Comparison of ENCODE assay signal across 8 cellular contexts in the genomic region with DNA sequence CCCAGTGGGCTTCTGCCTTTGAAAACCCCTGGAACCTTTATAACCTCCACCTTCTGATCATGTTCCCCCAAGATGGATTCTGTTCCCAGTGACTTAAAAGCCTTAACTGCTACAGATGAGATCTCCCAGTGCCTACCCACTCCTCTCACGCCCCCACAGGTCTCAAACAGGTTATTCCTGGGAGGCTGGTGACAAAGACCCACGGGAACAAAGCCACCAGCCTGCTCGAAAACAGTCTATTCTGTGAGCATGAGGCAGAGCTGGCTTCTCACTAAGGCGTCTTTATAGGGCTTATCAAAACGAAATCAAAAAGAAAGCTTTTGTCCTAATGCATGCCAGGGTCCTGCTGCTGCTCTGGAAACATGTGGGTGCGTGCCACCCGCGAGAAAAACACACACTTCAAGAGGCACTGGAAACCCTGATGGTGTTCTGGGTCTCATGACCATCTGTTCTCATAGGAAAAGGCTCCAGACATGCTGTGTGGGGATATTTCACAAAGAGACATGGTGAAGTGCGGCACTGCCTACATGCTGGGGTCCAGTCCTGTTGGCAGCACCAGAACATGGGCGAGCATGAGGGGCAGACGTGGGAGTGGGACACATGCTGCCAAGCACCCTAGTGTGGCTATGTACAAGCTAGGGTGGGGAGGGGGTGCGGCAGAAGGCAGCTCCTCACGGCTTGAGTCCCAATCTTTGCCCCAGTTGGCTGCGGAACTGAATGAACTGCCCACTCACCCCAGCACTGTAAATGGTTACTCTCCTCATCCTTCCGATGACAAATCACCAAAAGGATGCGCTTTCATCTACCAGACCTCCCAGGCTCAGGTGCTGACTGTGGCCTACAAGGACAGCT. TPM values are rescaled to one million over a fixed set of nuclear protein-coding genes. Genes with fewer than 3 reads are reported as not detected.
DNase-seq lines count a peak whose midpoint lies in the region; ATAC-seq, FAIRE-seq and TF ChIP-seq lines count a peak whose summit lies in the region.

No MANE protein-coding gene starts in this region.

- peak overlapping the region; percentile 85 for H3K9ac ChIP-seq in HUES6 (ENCODE audit: low read length)

- peaks cover 46% of the 10 kb centered on the region for H3K36me3 Mint-ChIP-seq in activated CD8-positive, alpha-beta T cell treated with anti-CD3 and anti-CD28 coated beads for 36 hours (ENCODE audit: low read depth)

- POLR2A ChIA-PET in activated CD8-positive, alpha-beta T cell treated with anti-CD3 and anti-CD28 coated beads for 36 hours (lab: Charles Lee) = interaction anchor here (0.6 to 4.4 kb wide), 14 partner anchors 9 to 89 kb away, joined by 3 to 18 read pairs (median 4); partner anchors contain the start of gene SDCBP2

- FAIRE-seq in small intestine (lab: Jason Lieb, UNC) = no peak

- CTCF ChIA-PET in activated CD8-positive, alpha-beta T cell treated with anti-CD3 and anti-CD28 coated beads for 36 hours (lab: Charles Lee) = interaction anchor here (1.0 to 2.1 kb wide), 7 partner anchors 8 to 78 kb away, joined by 3 to 12 read pairs (median 4); no protein-coding TSS in a partner anchor

- H3K27ac ChIP-seq in HUES6 (ENCODE audit: low read depth, low read length) (no peak overlapping the region), small intestine (ENCODE audit: low read depth in 1 of 2, low read length in 1 of 2) (peak overlapping the region in 1 of 2 donors; percentile 40)

- 41 to 58% (median 45%) methylated on average over 16 of the region's 16 CpGs for WGBS in small intestine, 3 donors

- peaks cover 16% of the 10 kb centered on the region for H3K27me3 ChIP-seq in HUES6 (ENCODE audit: control insufficient read depth, insufficient read depth, low read length)
- H3K27me3 ChIP-seq in small intestine (ENCODE audit: control insufficient read depth in 2 of 2, insufficient read depth in 2 of 2, low read length in 2 of 2) = no peaks in the 10 kb centered on the region

- H3K36me3 ChIP-seq in HUES6 (ENCODE audit: control insufficient read depth, insufficient read depth, low read length) = peaks cover 10% of the 10 kb centered on the region
- H3K36me3 ChIP-seq in small intestine (ENCODE audit: control insufficient read depth in 2 of 2, insufficient read depth in 2 of 2, low read length in 2 of 2) = no peaks in the 10 kb centered on the region

- TF ChIP-seq CTCF in activated CD8-positive, alpha-beta T cell treated with anti-CD3 and anti-CD28 coated beads for 36 hours (IDR thresholded peaks at IDR 0.05) = no peak

- peaks cover 64% of the 10 kb centered on the region for H3K4me1 Mint-ChIP-seq in activated CD8-positive, alpha-beta T cell treated with anti-CD3 and anti-CD28 coated beads for 36 hours (ENCODE audit: low read depth)

- H3K4me3 Mint-ChIP-seq in activated CD8-positive, alpha-beta T cell treated with anti-CD3 and anti-CD28 coated beads for 36 hours = peak overlapping the region; percentile 82

- peak; percentile 39 for DNase-seq in activated CD8-positive, alpha-beta T cell treated with anti-CD3 and anti-CD28 coated beads for 36 hours
- DNase-seq in foreskin melanocyte (peak; percentile 60), small intestine (no peak), midbrain (lab: John Stamatoyannopoulos, UW) (no peak), GDM1 (lab: John Stamatoyannopoulos, UW) (no peak), NCI-H2029 treated with DMSO at 0.1 percent for 48 hours (lab: John Stamatoyannopoulos, UW) (no peak)

- H3K4me3 ChIP-seq in HUES6 (ENCODE audit: low read depth, low read length) (peak overlapping the region; percentile 97), small intestine (ENCODE audit: low read depth in 1 of 2, low read length in 2 of 2) (peak overlapping the region; percentile 9 to 94)

- H3K9me3 Mint-ChIP-seq in activated CD8-positive, alpha-beta T cell treated with anti-CD3 and anti-CD28 coated beads for 36 hours = no peaks in the 10 kb centered on the region

- H3K9me3 ChIP-seq in HUES6 (ENCODE audit: control insufficient read depth, insufficient read depth, low read depth, low read length) (no peaks in the 10 kb centered on the region), small intestine (ENCODE audit: control insufficient read depth, low read depth) (no peaks in the 10 kb centered on the region)

- H3K4me1 ChIP-seq in HUES6 (ENCODE audit: control insufficient read depth, insufficient read depth, low read length) = peaks cover 35% of the 10 kb centered on the region
- peaks cover 10 to 17% of the 10 kb centered on the region in 2 donors for H3K4me1 ChIP-seq in small intestine (ENCODE audit: control insufficient read depth in 2 of 2, insufficient read depth in 1 of 2, low read depth in 1 of 2, low read length in 1 of 2)

- no peak for ATAC-seq in activated CD8-positive, alpha-beta T cell treated with anti-CD3 and anti-CD28 coated beads for 36 hours
- no peak for ATAC-seq in GM21381 (IDR thresholded peaks at IDR 0.05; ENCODE audit: unreplicated experiment)

- H3K27me3 Mint-ChIP-seq in activated CD8-positive, alpha-beta T cell treated with anti-CD3 and anti-CD28 coated beads for 36 hours = no peaks in the 10 kb centered on the region

- peak overlapping the region; percentile 88 for H3K27ac Mint-ChIP-seq in activated CD8-positive, alpha-beta T cell treated with anti-CD3 and anti-CD28 coated beads for 36 hours

- intact Hi-C loops in activated CD8-positive, alpha-beta T cell treated with anti-CD3 and anti-CD28 coated beads for 36 hours (cut with micrococcal nuclease) = loop anchor here (5.0 kb wide), 2 partner anchors 33 to 63 kb away; partner anchors contain the start of gene SDCBP2

RNA-seq across cellular contexts. Expression of gene FKBP1A, which starts 2.1 kb away (rescaled TPM):
- 100 to 1,000 TPM; 259 to 282 TPM for total RNA-seq in activated CD8-positive, alpha-beta T cell treated with anti-CD3 and anti-CD28 coated beads for 36 hours
- 100 to 1,000 TPM; 146 to 315 (median 152) TPM for polyA plus RNA-seq in small intestine

Comparison
In these comparisons a context has a peak if more than half of its experiments do, and no peak if none do; other contexts are left out.
1. DNase-seq: peak in activated CD8-positive, alpha-beta T cell treated with anti-CD3 and anti-CD28 coated beads for 36 hours (single experiment) and foreskin melanocyte (single experiment); none in small intestine (single experiment), midbrain (single experiment), GDM1 (single experiment) and NCI-H2029 treated with DMSO at 0.1 percent for 48 hours (single experiment).